ENCODE assay signal across 13 cellular contexts in the genomic region with DNA sequence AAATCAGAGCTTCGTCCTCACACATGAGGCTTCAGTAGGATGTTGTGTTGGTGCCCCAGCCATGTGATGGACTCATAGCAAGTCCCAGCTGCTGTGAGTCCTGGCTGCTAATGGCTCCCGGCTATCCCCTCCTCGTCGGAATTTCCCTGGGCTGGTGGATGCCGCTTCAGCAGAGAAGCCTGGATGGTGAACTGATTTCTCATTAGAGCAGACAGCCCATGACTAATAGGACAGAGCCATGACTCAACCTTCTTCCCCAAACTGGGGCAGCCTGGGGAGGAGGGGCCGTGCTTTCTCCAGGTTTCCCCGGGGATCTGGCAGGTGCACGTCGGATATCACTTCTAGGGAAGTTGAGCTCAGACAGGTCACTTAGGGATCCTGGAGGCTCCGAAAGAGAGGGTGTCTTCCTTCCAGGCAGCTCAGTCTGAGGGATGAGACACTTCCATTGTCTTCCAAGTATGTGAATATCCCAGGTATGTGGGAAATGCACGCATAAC.
DNase-seq lines count a peak whose midpoint lies in the region; ATAC-seq and TF ChIP-seq lines count a peak whose summit lies in the region.
"Had no signal": no experiment of that assay in that cellular context is flagged by ENCODE, and none has a peak within 500 bp of the region (broad histone marks: within the 10 kb centered on the region; RNA-seq: fewer than 3 reads in every experiment).

No MANE protein-coding gene starts in this region.

- POLR2A ChIA-PET in CD8-positive, alpha-beta T cell (lab: Charles Lee), result no interaction called here

- no peak for TF ChIP-seq CTCF in brain microvascular endothelial cell (IDR thresholded peaks at IDR 0.05; ENCODE audit: low read depth, low read length, missing control alignments)
- TF ChIP-seq CTCF in nephron progenitor cell (IDR thresholded peaks at IDR 0.05), result no peak
- TF ChIP-seq CTCF in CD8-positive, alpha-beta T cell (IDR thresholded peaks at IDR 0.05), result no peak

- H3K9me3 Mint-ChIP-seq in nephron progenitor cell, result peaks cover 4% of the 10 kb centered on the region
- no peaks in the 10 kb centered on the region for H3K9me3 Mint-ChIP-seq in CD8-positive, alpha-beta T cell

- H3K36me3 ChIP-seq in brain microvascular endothelial cell (replicated peaks), result no peaks in the 10 kb centered on the region
- no peaks in the 10 kb centered on the region for H3K36me3 ChIP-seq in CD8-positive, alpha-beta T cell (ENCODE audit: insufficient read depth, low read length)

- no peak overlapping the region for H3K4me3 Mint-ChIP-seq in nephron progenitor cell
- no peak overlapping the region for H3K4me3 Mint-ChIP-seq in CD8-positive, alpha-beta T cell
- H3K4me3 Mint-ChIP-seq: activated CD4-positive, alpha-beta T cell treated with anti-CD3 and anti-CD28 coated beads for 36 hours had no signal

- H3K4me1 ChIP-seq in CD8-positive, alpha-beta T cell (ENCODE audit: insufficient read depth, low read length), result no peaks in the 10 kb centered on the region
- H3K4me1 ChIP-seq: testis had no signal

- peak; percentile 23 for DNase-seq in GM03348 (ENCODE audit: low spot score)
- peak; percentile 48 for DNase-seq in NCI-H460 (ENCODE audit: extremely low read depth, low read depth)
- peak; percentile 55 for DNase-seq in brain microvascular endothelial cell
- peak; percentile 15 for DNase-seq in nephron progenitor cell
- DNase-seq in CD8-positive, alpha-beta T cell, result no peak
- no peak for DNase-seq in activated CD4-positive, CD25-positive, alpha-beta regulatory T cell (lab: John Stamatoyannopoulos, UW)
- DNase-seq: activated CD4-positive, alpha-beta T cell treated with anti-CD3 and anti-CD28 coated beads for 36 hours; activated gamma-delta T cell; cerebellar nuclear complex; NCI-H446 treated with DMSO at 0.1 percent for 48 hours; testis had no signal

- no peaks in the 10 kb centered on the region for H3K27me3 ChIP-seq in brain microvascular endothelial cell (replicated peaks)
- no peaks in the 10 kb centered on the region for H3K27me3 ChIP-seq in CD8-positive, alpha-beta T cell (ENCODE audit: insufficient read depth, low read length)
- H3K27me3 ChIP-seq: testis had no signal

- H3K4me1 Mint-ChIP-seq in nephron progenitor cell, result no peaks in the 10 kb centered on the region
- H3K4me1 Mint-ChIP-seq in CD8-positive, alpha-beta T cell (ENCODE audit: low read depth), result no peaks in the 10 kb centered on the region
- H3K4me1 Mint-ChIP-seq: activated CD4-positive, alpha-beta T cell treated with anti-CD3 and anti-CD28 coated beads for 36 hours had no signal

- H3K27me3 Mint-ChIP-seq in nephron progenitor cell (ENCODE audit: low read depth, poor library complexity), result peaks cover 7% of the 10 kb centered on the region
- H3K27me3 Mint-ChIP-seq in CD8-positive, alpha-beta T cell (ENCODE audit: low read depth), result no peaks in the 10 kb centered on the region
- H3K27me3 Mint-ChIP-seq: activated CD4-positive, alpha-beta T cell treated with anti-CD3 and anti-CD28 coated beads for 36 hours had no signal

- CTCF ChIA-PET in CD8-positive, alpha-beta T cell (lab: Charles Lee), result no interaction called here

- H3K36me3 Mint-ChIP-seq in nephron progenitor cell (ENCODE audit: low read depth), result no peaks in the 10 kb centered on the region
- peaks cover 42% of the 10 kb centered on the region for H3K36me3 Mint-ChIP-seq in CD8-positive, alpha-beta T cell

- no peak overlapping the region for H3K4me3 ChIP-seq in brain microvascular endothelial cell (ENCODE audit: low read depth, low read length)
- H3K4me3 ChIP-seq in CD8-positive, alpha-beta T cell (ENCODE audit: low read depth, low read length), result no peak overlapping the region
- H3K4me3 ChIP-seq: testis had no signal

- ATAC-seq in HG03196 (IDR thresholded peaks at IDR 0.05; ENCODE audit: unreplicated experiment) (no peak), GM21723 (IDR thresholded peaks at IDR 0.05; ENCODE audit: unreplicated experiment) (no peak)
- no peak for ATAC-seq in CD8-positive, alpha-beta T cell
- ATAC-seq: activated CD4-positive, alpha-beta T cell treated with anti-CD3 and anti-CD28 coated beads for 36 hours had no signal

- no peak overlapping the region for H3K27ac Mint-ChIP-seq in nephron progenitor cell
- no peak overlapping the region for H3K27ac Mint-ChIP-seq in CD8-positive, alpha-beta T cell
- H3K27ac Mint-ChIP-seq: activated CD4-positive, alpha-beta T cell treated with anti-CD3 and anti-CD28 coated beads for 36 hours had no signal

- H3K9me3 ChIP-seq in CD8-positive, alpha-beta T cell (ENCODE audit: low read length), result no peaks in the 10 kb centered on the region
- H3K9me3 ChIP-seq: testis had no signal

- intact Hi-C loops in CD8-positive, alpha-beta T cell (cut with DNase I, micrococcal nuclease), result no loop called here

- in situ Hi-C loops in brain microvascular endothelial cell (cut with HindIII; ENCODE audit: low pct_ligation_motif_present, low sequenced_read_pairs), result no loop called here

- H3K27ac ChIP-seq in brain microvascular endothelial cell, result no peak overlapping the region
- no peak overlapping the region for H3K27ac ChIP-seq in CD8-positive, alpha-beta T cell (ENCODE audit: low read depth, low read length)
- H3K27ac ChIP-seq: testis had no signal

Comparison
In these comparisons a context has a peak if more than half of its experiments do, and no peak if none do; other contexts are left out.
1. DNase-seq: peak in GM03348 (single experiment), NCI-H460 (single experiment), brain microvascular endothelial cell (single experiment) and nephron progenitor cell (single experiment); none in CD8-positive, alpha-beta T cell (0 of 7) and activated CD4-positive, CD25-positive, alpha-beta regulatory T cell (0 of 4).